ENCODE assay signal across 8 cellular contexts in genomic region chr18:76494541-76495403, GRCh38. TPM values are rescaled to one million over a fixed set of nuclear protein-coding genes. Genes with fewer than 3 reads are reported as not detected.
A peak's percentile ranks its signal among the peaks of the same experiment; 100 is the strongest.
DNase-seq lines count a peak whose midpoint lies in the region; ATAC-seq and TF ChIP-seq lines count a peak whose summit lies in the region.

Gene ZNF516, minus strand, starts transcription at chr18:76495242. Its CDS starts 52,188 bp downstream, at chr18:76443054.

- peak within 1 kb of the TSS; percentile 96 for H3K4me3 Mint-ChIP-seq in activated T-helper 1 cell treated with anti-CD3 and anti-CD28 coated beads, Interleukin-12 subunit alpha, Interleukin-12 subunit beta, Interleukin-2, Interleukin-4 antibody, amounts not matched to agents 30 ng/mL and 10 ng/mL and 1 ng/mL, durations not matched to agents 14 hours and 24 hours and 36 hours

- intact Hi-C loops in activated T-helper 1 cell treated with anti-CD3 and anti-CD28 coated beads, Interleukin-12 subunit alpha, Interleukin-12 subunit beta, Interleukin-2, Interleukin-4 antibody, amounts not matched to agents 30 ng/mL and 10 ng/mL and 1 ng/mL, durations not matched to agents 14 hours and 24 hours and 36 hours (cut with micrococcal nuclease), result loop anchor here (5.0 to 10.0 kb wide), 2 partner anchors 570 to 1997 kb away; partner anchors contain the start of gene CNDP2

- peak within 1 kb of the TSS; percentile 95 to 98 for H3K4me3 ChIP-seq in neutrophil (ENCODE audit: low read depth in 1 of 2, low read length in 1 of 2)

- H3K4me1 Mint-ChIP-seq in activated T-helper 1 cell treated with anti-CD3 and anti-CD28 coated beads, Interleukin-12 subunit alpha, Interleukin-12 subunit beta, Interleukin-2, Interleukin-4 antibody, amounts not matched to agents 30 ng/mL and 10 ng/mL and 1 ng/mL, durations not matched to agents 14 hours and 24 hours and 36 hours (ENCODE audit: low read depth), result peaks cover 37% of the 10 kb centered on the region

- peaks cover 75% of the 10 kb centered on the region for H3K27me3 Mint-ChIP-seq in activated T-helper 1 cell treated with anti-CD3 and anti-CD28 coated beads, Interleukin-12 subunit alpha, Interleukin-12 subunit beta, Interleukin-2, Interleukin-4 antibody, amounts not matched to agents 30 ng/mL and 10 ng/mL and 1 ng/mL, durations not matched to agents 14 hours and 24 hours and 36 hours (ENCODE audit: insufficient read depth)

- H3K27ac ChIP-seq in neutrophil, result peak within 1 kb of the TSS; percentile 96

- H3K27me3 ChIP-seq in neutrophil, result no peaks in the 10 kb centered on the region

- H3K4me1 ChIP-seq in neutrophil (ENCODE audit: control insufficient read depth in 1 of 2, insufficient read depth in 1 of 2, low read depth in 1 of 2, low read length in 1 of 2), result peaks cover 45 to 53% of the 10 kb centered on the region in 2 experiments

- H3K27ac Mint-ChIP-seq in activated T-helper 1 cell treated with anti-CD3 and anti-CD28 coated beads, Interleukin-12 subunit alpha, Interleukin-12 subunit beta, Interleukin-2, Interleukin-4 antibody, amounts not matched to agents 30 ng/mL and 10 ng/mL and 1 ng/mL, durations not matched to agents 14 hours and 24 hours and 36 hours, result peak within 1 kb of the TSS; percentile 65

- H3K9me3 Mint-ChIP-seq in activated T-helper 1 cell treated with anti-CD3 and anti-CD28 coated beads, Interleukin-12 subunit alpha, Interleukin-12 subunit beta, Interleukin-2, Interleukin-4 antibody, amounts not matched to agents 30 ng/mL and 10 ng/mL and 1 ng/mL, durations not matched to agents 14 hours and 24 hours and 36 hours, result no peaks in the 10 kb centered on the region

- ATAC-seq in GM18870 (IDR thresholded peaks at IDR 0.05; ENCODE audit: unreplicated experiment), result no peak

- no peak for TF ChIP-seq CTCF in neutrophil (IDR thresholded peaks at IDR 0.05)

- no peaks in the 10 kb centered on the region for H3K36me3 ChIP-seq in neutrophil

- DNase-seq in NCI-H82 (lab: John Stamatoyannopoulos, UW) (peak; percentile 62), NCI-H82 treated with DMSO at 0.1 percent for 48 hours (lab: John Stamatoyannopoulos, UW; ENCODE audit: unreplicated experiment) (no peak), MV-4-11 (lab: John Stamatoyannopoulos, UW) (peak; percentile 58), glomerular endothelial cell (ENCODE audit: extremely low read depth, low read depth, low spot score) (no peak), amniotic stem cell (lab: John Stamatoyannopoulos, UW) (no peak)
- DNase-seq in activated T-helper 1 cell treated with anti-CD3 and anti-CD28 coated beads, Interleukin-12 subunit alpha, Interleukin-12 subunit beta, Interleukin-2, Interleukin-4 antibody, amounts not matched to agents 30 ng/mL and 10 ng/mL and 1 ng/mL, durations not matched to agents 14 hours and 24 hours and 36 hours (ENCODE audit: low spot score), result no peak

- no peaks in the 10 kb centered on the region for H3K9me3 ChIP-seq in neutrophil

- peaks cover 2% of the 10 kb centered on the region for H3K36me3 Mint-ChIP-seq in activated T-helper 1 cell treated with anti-CD3 and anti-CD28 coated beads, Interleukin-12 subunit alpha, Interleukin-12 subunit beta, Interleukin-2, Interleukin-4 antibody, amounts not matched to agents 30 ng/mL and 10 ng/mL and 1 ng/mL, durations not matched to agents 14 hours and 24 hours and 36 hours (ENCODE audit: low read depth)

RNA-seq across cellular contexts. Expression of gene ZNF516, which starts in this region (rescaled TPM):
- 1.3 and 2.0 TPM in 2 replicates for total RNA-seq in activated T-helper 1 cell treated with anti-CD3 and anti-CD28 coated beads, Interleukin-12 subunit alpha, Interleukin-12 subunit beta, Interleukin-2, Interleukin-4 antibody, amounts not matched to agents 30 ng/mL and 10 ng/mL and 1 ng/mL, durations not matched to agents 14 hours and 24 hours and 36 hours
- 22.4 and 26.8 TPM in 2 replicates for total RNA-seq in glomerular endothelial cell

Comparison
In these comparisons a context has a peak if more than half of its experiments do, and no peak if none do; other contexts are left out.
1. DNase-seq: peak in NCI-H82 (single experiment) and MV-4-11 (single experiment); none in NCI-H82 treated with DMSO at 0.1 percent for 48 hours (single experiment), activated T-helper 1 cell treated with anti-CD3 and anti-CD28 coated beads, Interleukin-12 subunit alpha, Interleukin-12 subunit beta, Interleukin-2, Interleukin-4 antibody, amounts not matched to agents 30 ng/mL and 10 ng/mL and 1 ng/mL, durations not matched to agents 14 hours and 24 hours and 36 hours (single experiment), glomerular endothelial cell (single experiment) and amniotic stem cell (single experiment).